Comparison of ENCODE assay signal across 8 cellular contexts in genomic region chr9:109880276-109881169, GRCh38.
DNase-seq lines count a peak whose midpoint lies in the region; ATAC-seq, FAIRE-seq and TF ChIP-seq lines count a peak whose summit lies in the region.

No MANE protein-coding gene starts in this region.

- no peaks in the 10 kb centered on the region for H3K27me3 ChIP-seq in endodermal cell (ENCODE audit: control insufficient read depth, insufficient read depth, low read length, poor library complexity, severe bottlenecking)

- H3K4me3 ChIP-seq in endodermal cell (ENCODE audit: low read length): no peak overlapping the region
- H3K4me3 ChIP-seq in retinal pigment epithelial cell (ENCODE audit: low read length): no peak overlapping the region

- DNase-seq in ACHN (peak; percentile 10), GM12892 (ENCODE audit: insufficient read length) (no peak), endodermal cell (peak; percentile 87), retinal pigment epithelial cell (ENCODE audit: low read depth) (no peak), NCI-H1930 (lab: John Stamatoyannopoulos, UW) (no peak), NCI-H1048 (lab: John Stamatoyannopoulos, UW) (no peak)

- H3K36me3 Mint-ChIP-seq in endodermal cell (ENCODE audit: low read depth): no peaks in the 10 kb centered on the region

- H3K4me3 Mint-ChIP-seq in endodermal cell: no peak overlapping the region

- peaks cover 3% of the 10 kb centered on the region for H3K4me1 Mint-ChIP-seq in endodermal cell

- no peaks in the 10 kb centered on the region for H3K27me3 Mint-ChIP-seq in endodermal cell (ENCODE audit: insufficient read depth)

- no peaks in the 10 kb centered on the region for H3K36me3 ChIP-seq in endodermal cell (ENCODE audit: control insufficient read depth, insufficient read depth, low read length)

- H3K27ac ChIP-seq in endodermal cell (ENCODE audit: low read depth, low read length): no peak overlapping the region

- peak; percentile 71 for FAIRE-seq in GM12892 (lab: Jason Lieb, UNC)

- no peaks in the 10 kb centered on the region for H3K9me3 ChIP-seq in endodermal cell (ENCODE audit: control insufficient read depth, low read length)

- WGBS in endodermal cell (ENCODE audit: insufficient coverage in 1 of 2, insufficient read length in 1 of 2), 2 experiments: 72 to 75% methylated on average over 7 to 10 of the region's 10 CpGs

- TF ChIP-seq POLR2A in GM12892 (IDR thresholded peaks at IDR 0.05; ENCODE audit: low read depth, low read length): no peak

- in situ Hi-C loops in ACHN (cut with HindIII; ENCODE audit: low pct_ligation_motif_present, low pct_unique_long_range_greater_than_20kb, low sequenced_read_pairs): no loop called here

- H3K9ac ChIP-seq in endodermal cell (ENCODE audit: extremely low read depth, low read length, poor library complexity, severe bottlenecking): no peak overlapping the region

- H3K27ac Mint-ChIP-seq in endodermal cell: no peak overlapping the region

- ATAC-seq in HG03159 (IDR thresholded peaks at IDR 0.05; ENCODE audit: unreplicated experiment): peak; percentile 74
- peak; percentile 96 for ATAC-seq in SK-N-SH treated with all-trans-retinoic acid at 6 μM for 48 hours

- TF ChIP-seq CTCF in endodermal cell (conservative IDR thresholded peaks at IDR 0.05) (peak; percentile 87), retinal pigment epithelial cell (conservative IDR thresholded peaks at IDR 0.05; ENCODE audit: low read depth, low read length) (peak; percentile 75)

- H3K4me1 ChIP-seq in endodermal cell (ENCODE audit: control insufficient read depth, insufficient read depth, low read length): no peaks in the 10 kb centered on the region

- no peaks in the 10 kb centered on the region for H3K9me3 Mint-ChIP-seq in endodermal cell

TF ChIP-seq in SK-N-SH treated with all-trans-retinoic acid at 6 μM for 48 hours, 23 proteins besides CTCF, POLR2A, EP300 and RAD21:
- TF ChIP-seq TCF4 (CRISPR knock-in tag; IDR thresholded peaks at IDR 0.05; ENCODE audit: borderline replicate concordance): no peak
- no peak for TF ChIP-seq ZC3H10 (CRISPR knock-in tag; IDR thresholded peaks at IDR 0.05)
- no peak for TF ChIP-seq ZFP3 (CRISPR knock-in tag; IDR thresholded peaks at IDR 0.05)
- no peak for TF ChIP-seq CREB5 (CRISPR knock-in tag; IDR thresholded peaks at IDR 0.05; ENCODE audit: low read depth)
- TF ChIP-seq OSR1 (CRISPR knock-in tag; IDR thresholded peaks at IDR 0.05): no peak
- no peak for TF ChIP-seq ESRRG (CRISPR knock-in tag; IDR thresholded peaks at IDR 0.05)
- no peak for TF ChIP-seq GLIS3 (CRISPR knock-in tag; IDR thresholded peaks at IDR 0.05)
- no peak for TF ChIP-seq ISL1 (CRISPR knock-in tag; IDR thresholded peaks at IDR 0.05)
- no peak for TF ChIP-seq CSDC2 (CRISPR knock-in tag; IDR thresholded peaks at IDR 0.05)
- TF ChIP-seq BACH2 (CRISPR knock-in tag; IDR thresholded peaks at IDR 0.05; ENCODE audit: borderline replicate concordance): no peak
- no peak for TF ChIP-seq CSRNP3 (CRISPR knock-in tag; IDR thresholded peaks at IDR 0.05)
- TF ChIP-seq PPARA (CRISPR knock-in tag; IDR thresholded peaks at IDR 0.05; ENCODE audit: borderline replicate concordance): no peak
- no peak for TF ChIP-seq ZNF565 (CRISPR knock-in tag; conservative IDR thresholded peaks at IDR 0.05; ENCODE audit: low read depth)

Comparison
In these comparisons a context has a peak if more than half of its experiments do, and no peak if none do; other contexts are left out.
1. DNase-seq: peak in ACHN (single experiment) and endodermal cell (single experiment); none in GM12892 (single experiment), retinal pigment epithelial cell (single experiment), NCI-H1930 (0 of 2) and NCI-H1048 (single experiment).